19 cellular contexts compared by ENCODE assay signal in the genomic region with DNA sequence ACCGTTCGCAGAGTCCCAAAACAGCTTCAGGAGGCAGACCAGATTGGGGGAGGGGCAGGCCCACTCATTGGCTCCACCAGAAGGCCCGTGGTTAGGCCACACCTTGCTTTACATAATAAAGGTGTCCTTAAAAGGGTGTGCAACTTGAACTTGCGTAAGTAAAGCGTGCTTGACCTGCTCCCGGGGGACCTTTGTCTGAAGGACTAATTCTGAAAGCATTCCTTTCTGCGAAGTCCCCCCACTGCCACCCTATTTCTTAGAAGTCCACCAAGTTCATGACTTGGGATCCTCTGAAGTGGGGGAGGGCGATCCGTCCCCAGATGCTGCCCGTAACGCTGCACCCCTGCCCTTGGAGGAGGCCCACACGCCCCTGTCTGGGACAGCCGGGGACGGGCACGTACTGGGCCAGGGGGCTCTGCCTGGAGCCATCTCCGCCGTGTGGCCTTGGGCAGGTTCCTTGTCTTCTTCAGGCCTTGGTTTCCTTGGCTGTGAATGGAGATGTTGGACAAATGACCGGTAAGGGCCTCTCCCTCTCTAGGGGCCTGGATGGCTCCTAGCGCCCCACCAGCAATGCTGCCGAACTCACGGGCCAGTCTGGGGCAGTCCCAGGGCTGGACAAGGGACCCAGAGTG. TPM values are rescaled to one million over a fixed set of nuclear protein-coding genes. Genes with fewer than 3 reads are reported as not detected.
DNase-seq lines count a peak whose midpoint lies in the region; ATAC-seq and TF ChIP-seq lines count a peak whose summit lies in the region.
"Had no signal": no experiment of that assay in that cellular context is flagged by ENCODE, and none has a peak within 500 bp of the region (broad histone marks: within the 10 kb centered on the region; RNA-seq: fewer than 3 reads in every experiment).

No MANE protein-coding gene starts in this region.

- H3K4me1 ChIP-seq in BE2C (no peaks in the 10 kb centered on the region), HUES48 (ENCODE audit: control insufficient read depth, insufficient read depth, low read length) (peaks cover 20% of the 10 kb centered on the region), neuronal stem cell (ENCODE audit: control insufficient read depth in 2 of 2, insufficient read depth in 1 of 2, low read depth in 1 of 2, low read length in 2 of 2) (peaks cover 0 to 8% of the 10 kb centered on the region in 2 donors)

- peak overlapping the region; percentile 5 for H3K23ac ChIP-seq in neuronal stem cell (ENCODE audit: low read depth, low read length, poor library complexity)

- peaks cover 32% of the 10 kb centered on the region for H3K27me3 ChIP-seq in BE2C
- peaks cover 49% of the 10 kb centered on the region for H3K27me3 ChIP-seq in HUES48 (ENCODE audit: control insufficient read depth, insufficient read depth, low read length)
- peaks cover 14 to 86% (median 50%) of the 10 kb centered on the region in 3 experiments for H3K27me3 ChIP-seq in neuronal stem cell (ENCODE audit: control insufficient read depth in 3 of 3, insufficient read depth in 3 of 3, low read depth in 1 of 3, low read length in 3 of 3)
- H3K27me3 ChIP-seq: thyroid gland had no signal

- H3K36me3 ChIP-seq in BE2C (no peaks in the 10 kb centered on the region), HUES48 (ENCODE audit: control insufficient read depth, insufficient read depth, low read length) (no peaks in the 10 kb centered on the region), neuronal stem cell (replicated peaks in 1 of 2; ENCODE audit: control insufficient read depth in 2 of 2, insufficient read depth in 2 of 2, low read length in 2 of 2) (peaks cover 0 to 3% of the 10 kb centered on the region in 2 donors)
- H3K36me3 ChIP-seq: thyroid gland had no signal

- H3K14ac ChIP-seq in neuronal stem cell (ENCODE audit: low read length), result no peak overlapping the region

- H2BK5ac ChIP-seq in neuronal stem cell (ENCODE audit: low read length), result no peak overlapping the region

- no peak overlapping the region for H2BK15ac ChIP-seq in neuronal stem cell (ENCODE audit: low read length)

- H3K4ac ChIP-seq in neuronal stem cell (ENCODE audit: low read length), result no peak overlapping the region

- no peak overlapping the region for H2AK5ac ChIP-seq in neuronal stem cell (ENCODE audit: low read depth, low read length)

- H3K18ac ChIP-seq in neuronal stem cell (ENCODE audit: low read length), result peak overlapping the region; percentile 41

- no peak overlapping the region for H3K27ac ChIP-seq in HUES48 (ENCODE audit: low read depth, low read length)
- no peak overlapping the region for H3K27ac ChIP-seq in neuronal stem cell (replicated peaks; ENCODE audit: low read length)
- H3K27ac ChIP-seq: thyroid gland had no signal

- intact Hi-C loops in left ventricle myocardium superior (cut with micrococcal nuclease), result no loop called here

- no peak overlapping the region for H2AFZ ChIP-seq in neuronal stem cell (ENCODE audit: low read length)

- no peak for TF ChIP-seq CTCF in BE2C (IDR thresholded peaks at IDR 0.05; ENCODE audit: low read depth, low read length)

- peak; percentile 6 for DNase-seq in BE2C
- peak; percentile 15 for DNase-seq in left ventricle myocardium superior
- no peak for DNase-seq in neuronal stem cell (ENCODE audit: low spot score)
- DNase-seq in NCI-H1694 (lab: John Stamatoyannopoulos, UW), result no peak
- no peak for DNase-seq in NCI-H2171 treated with DMSO at 0.1 percent for 48 hours (lab: John Stamatoyannopoulos, UW)
- DNase-seq: activated CD4-positive, alpha-beta T cell treated with anti-CD3 and anti-CD28 coated beads, Interleukin-2, amount 10 ng/mL, durations not matched to agents 24 days and 14 days; activated naive CD8-positive, alpha-beta T cell treated with anti-CD3 and anti-CD28 coated beads, Interleukin-2, amount 50 U/mL, for 24 hours; activated T-cell treated with anti-CD3 and anti-CD28 coated beads, Interleukin-2, amount 50 U/mL, for 4 hours; cerebellar nuclear complex; foreskin melanocyte; SIG-M5; stimulated activated CD4-positive, alpha-beta T cell treated with anti-CD3 and anti-CD28 coated beads, Interleukin-2, amount 100 ng/mL, for 24 hours; stimulated activated CD8-positive, alpha-beta memory T cell treated with anti-CD3 and anti-CD28 coated beads, Interleukin-4, amount 100 ng/mL, for 48 hours; T1000; thyroid gland had no signal

- ATAC-seq in left ventricle myocardium superior (no peak), HG03025 (IDR thresholded peaks at IDR 0.05; ENCODE audit: low FRiP score, unreplicated experiment) (no peak), HG02759 (IDR thresholded peaks at IDR 0.05; ENCODE audit: unreplicated experiment) (no peak)
- ATAC-seq: activated naive CD8-positive, alpha-beta T cell treated with anti-CD3 and anti-CD28 coated beads, Interleukin-2, amount 50 U/mL, for 24 hours; activated T-cell treated with anti-CD3 and anti-CD28 coated beads, Interleukin-2, amount 50 U/mL, for 4 hours had no signal

- H2BK120ac ChIP-seq in neuronal stem cell (ENCODE audit: low read depth, low read length), result no peak overlapping the region

- H2BK12ac ChIP-seq in neuronal stem cell (ENCODE audit: low read length), result no peak overlapping the region

- WGBS in neuronal stem cell (ENCODE audit: extremely low coverage in 2 of 2, insufficient read length in 2 of 2, insufficient replicate concordance in 1 of 2), 2 donors, result no CpG with 5 or more reads among the region's 21 CpGs

- H3K79me1 ChIP-seq in neuronal stem cell (ENCODE audit: low read depth, low read length), result no peaks in the 10 kb centered on the region

- no peak overlapping the region for H4K91ac ChIP-seq in neuronal stem cell (ENCODE audit: low read depth, low read length, poor library complexity)

- no peak overlapping the region for H3K4me2 ChIP-seq in neuronal stem cell (ENCODE audit: insufficient read depth, low read length, poor library complexity, severe bottlenecking)

- no peak overlapping the region for H3K4me3 ChIP-seq in BE2C (ENCODE audit: low read depth, low read length)
- H3K4me3 ChIP-seq in HUES48 (ENCODE audit: low read depth, low read length), result 0 out of 2 replicates have a peak overlapping the region, but pooled peaks have one; percentile 52
- H3K4me3 ChIP-seq in neuronal stem cell (ENCODE audit: low read length in 2 of 2), result no peak overlapping the region
- H3K4me3 ChIP-seq: thyroid gland had no signal

- H4K8ac ChIP-seq in neuronal stem cell (ENCODE audit: low read depth, low read length), result no peak overlapping the region

- H3K9me3 ChIP-seq in BE2C (no peaks in the 10 kb centered on the region), HUES48 (ENCODE audit: control insufficient read depth, insufficient read depth, low read length) (no peaks in the 10 kb centered on the region), neuronal stem cell (replicated peaks in 1 of 2; ENCODE audit: control insufficient read depth in 2 of 2, insufficient read depth in 1 of 2, low read depth in 1 of 2, low read length in 2 of 2) (peaks cover 0 to 15% of the 10 kb centered on the region in 2 donors)
- H3K9me3 ChIP-seq: thyroid gland had no signal

- no peak overlapping the region for H3K9ac ChIP-seq in HUES48 (ENCODE audit: low read depth, low read length)
- H3K9ac ChIP-seq in neuronal stem cell (ENCODE audit: low read depth, low read length, poor library complexity), result no peak overlapping the region

RNA-seq across cellular contexts. Expression of a gene that starts 0.8 kb away (rescaled TPM):
- not detected for polyA plus RNA-seq in BE2C (2012; ENCODE audit: insufficient read depth, insufficient read length, low read depth)
- 1.0 TPM for total RNA-seq in left ventricle myocardium superior
- 0.26 TPM for polyA plus RNA-seq in neuronal stem cell (2013, experiment 1 of 2)
- 0.29 TPM for polyA plus RNA-seq in neuronal stem cell (2013, experiment 2 of 2)
- polyA plus RNA-seq: keratinocyte had no signal

Comparison
In these comparisons a context has a peak if more than half of its experiments do, and no peak if none do; other contexts are left out.
1. DNase-seq: peak in BE2C (single experiment) and left ventricle myocardium superior (single experiment); none in neuronal stem cell (single experiment), NCI-H1694 (single experiment) and NCI-H2171 treated with DMSO at 0.1 percent for 48 hours (single experiment).